7 cellular contexts compared by ENCODE assay signal in the genomic region with DNA sequence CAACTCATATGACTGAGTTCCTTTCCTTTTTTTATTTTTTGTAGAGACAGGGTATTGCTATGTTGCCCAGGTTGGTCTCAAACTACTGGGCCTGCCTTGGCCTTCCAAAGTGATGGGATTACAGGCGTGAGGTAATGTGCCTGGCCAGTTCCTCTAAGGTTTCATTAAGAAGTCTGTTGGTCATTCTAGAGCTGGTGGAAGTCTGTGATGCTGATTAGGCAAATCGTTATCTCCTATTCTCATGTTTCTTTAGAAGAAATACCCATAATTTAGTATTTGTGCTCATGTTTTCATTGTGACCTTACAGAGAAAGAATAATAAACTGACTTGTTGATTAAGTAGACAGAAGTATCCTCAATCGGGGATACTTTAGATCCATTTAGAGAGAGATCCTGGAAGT.
"Had no signal": no experiment of that assay in that cellular context is flagged by ENCODE, and none has a peak within 500 bp of the region (broad histone marks: within the 10 kb centered on the region; RNA-seq: fewer than 3 reads in every experiment).

No MANE protein-coding gene starts in this region.

- H3K4me3 ChIP-seq: GM23248 had no signal

- FAIRE-seq: H54, HTR-8/SVneo had no signal

- H3K27ac ChIP-seq: GM23248 had no signal

- DNase-seq: GM23248, GOT3, H9, HCEC 1CT, KG1 had no signal

- H2AFZ ChIP-seq: GM23248 had no signal

- H3K9ac ChIP-seq: GM23248 had no signal
